In the genomic region with DNA sequence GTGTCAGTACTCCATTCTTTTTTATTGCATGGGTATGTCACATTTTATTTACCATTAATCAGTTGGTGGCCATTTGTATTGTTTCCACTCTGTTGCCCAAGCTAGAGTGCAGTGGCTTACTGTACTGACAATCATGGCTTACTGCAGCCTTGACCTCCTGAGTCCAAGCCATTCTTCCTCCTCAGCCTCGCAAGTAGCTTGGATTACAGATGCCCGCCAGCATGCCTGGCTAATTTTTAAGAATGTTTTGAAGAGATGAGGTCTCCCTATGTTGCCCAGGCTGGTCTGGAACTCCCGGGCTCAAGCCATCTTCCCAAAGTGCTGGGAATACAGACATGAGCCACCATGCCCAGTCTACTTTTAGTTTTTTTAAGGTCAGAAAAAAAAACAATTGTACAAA, we compare ENCODE assay signal across 9 cellular contexts. TPM values are rescaled to one million over a fixed set of nuclear protein-coding genes. Genes with fewer than 3 reads are reported as not detected.
DNase-seq lines count a peak whose midpoint lies in the region; ATAC-seq, FAIRE-seq and TF ChIP-seq lines count a peak whose summit lies in the region.
"Had no signal": no experiment of that assay in that cellular context is flagged by ENCODE, and none has a peak within 500 bp of the region (broad histone marks: within the 10 kb centered on the region; RNA-seq: fewer than 3 reads in every experiment).

No MANE protein-coding gene starts in this region.

- peak overlapping the region; percentile 94 for H3K4me3 Mint-ChIP-seq in CD8-positive, alpha-beta T cell
- peak overlapping the region; percentile 87 for H3K4me3 Mint-ChIP-seq in central memory CD8-positive, alpha-beta T cell

- no peak for TF ChIP-seq RAD21 in neural cell (conservative IDR thresholded peaks at IDR 0.05)

- CTCF ChIA-PET in CD8-positive, alpha-beta T cell (lab: Charles Lee) = no interaction called here

- H3K9ac ChIP-seq in KMS-11 (peak overlapping the region; percentile 95; the same call in 1 of the 2 replicates), neural cell (ENCODE audit: low read length) (peak overlapping the region; percentile 69)

- DNase-seq in CD8-positive, alpha-beta T cell = no peak
- DNase-seq in central memory CD8-positive, alpha-beta T cell (ENCODE audit: low spot score in 2 of 2) = no peak
- no peak for DNase-seq in small intestine
- no peak for DNase-seq in stimulated activated CD8-positive, alpha-beta memory T cell treated with anti-CD3 and anti-CD28 coated beads, Interleukin-4, amount 100 ng/mL, for 48 hours
- no peak for DNase-seq in stimulated activated CD4-positive, alpha-beta T cell treated with anti-CD3 and anti-CD28 coated beads, Interleukin-4, amount 100 ng/mL, for 4 hours

- H3K4me1 Mint-ChIP-seq in CD8-positive, alpha-beta T cell (ENCODE audit: low read depth) = peaks cover 46% of the 10 kb centered on the region
- peaks cover 31% of the 10 kb centered on the region for H3K4me1 Mint-ChIP-seq in central memory CD8-positive, alpha-beta T cell

- H3K27me3 Mint-ChIP-seq in CD8-positive, alpha-beta T cell (ENCODE audit: low read depth) = peaks cover 3% of the 10 kb centered on the region
- peaks cover 1% of the 10 kb centered on the region for H3K27me3 Mint-ChIP-seq in central memory CD8-positive, alpha-beta T cell

- H3K27ac Mint-ChIP-seq in CD8-positive, alpha-beta T cell = peak overlapping the region; percentile 84
- no peak overlapping the region for H3K27ac Mint-ChIP-seq in central memory CD8-positive, alpha-beta T cell (ENCODE audit: low read depth)

- no peak for ATAC-seq in CD8-positive, alpha-beta T cell
- ATAC-seq in central memory CD8-positive, alpha-beta T cell (replicated peaks; ENCODE audit: extremely low read depth, poor library complexity, severe bottlenecking) = no peak
- ATAC-seq in HG03342 (IDR thresholded peaks at IDR 0.05; ENCODE audit: unreplicated experiment) = no peak

- peaks cover 38% of the 10 kb centered on the region for H3K79me2 ChIP-seq in KMS-11 (ENCODE audit: insufficient read depth, low read depth)
- H3K79me2 ChIP-seq in neural cell (replicated peaks; ENCODE audit: insufficient read depth, low read length) = peaks cover 5% of the 10 kb centered on the region

- 85 to 99% (median 86%) methylated on average over 3 of the region's 3 CpGs for WGBS in small intestine, 3 donors

- no peak for TF ChIP-seq EP300 in neural cell (conservative IDR thresholded peaks at IDR 0.05; ENCODE audit: poor library complexity, severe bottlenecking)

- POLR2A ChIA-PET in CD8-positive, alpha-beta T cell (lab: Charles Lee) = interaction anchor here (1.0 to 2.6 kb wide), 2 partner anchors 10 to 30 kb away, joined by 3 to 14 read pairs; no protein-coding TSS in a partner anchor

- H3K4me2 ChIP-seq in KMS-11 (peak overlapping the region; percentile 43), neural cell (ENCODE audit: low read length) (no peak overlapping the region)

- no peaks in the 10 kb centered on the region for H3K27me3 ChIP-seq in CD8-positive, alpha-beta T cell (ENCODE audit: insufficient read depth, low read length)
- H3K27me3 ChIP-seq in KMS-11 (ENCODE audit: insufficient read depth, low read depth) = no peaks in the 10 kb centered on the region
- peaks cover 5% of the 10 kb centered on the region for H3K27me3 ChIP-seq in neural cell (ENCODE audit: insufficient read depth, low read depth, low read length)
- H3K27me3 ChIP-seq in small intestine (ENCODE audit: control insufficient read depth in 2 of 2, insufficient read depth in 2 of 2, low read length in 2 of 2) = no peaks in the 10 kb centered on the region

- no peak for FAIRE-seq in small intestine (lab: Jason Lieb, UNC)
- FAIRE-seq: bronchial epithelial cell had no signal

- H2AFZ ChIP-seq in KMS-11 (ENCODE audit: low read depth) (peak overlapping the region; percentile 89), neural cell (ENCODE audit: low read depth, low read length) (peak overlapping the region; percentile 69)

- H3K9me3 ChIP-seq in CD8-positive, alpha-beta T cell (ENCODE audit: low read length) = no peaks in the 10 kb centered on the region
- no peaks in the 10 kb centered on the region for H3K9me3 ChIP-seq in neural cell (ENCODE audit: low read length)
- H3K9me3 ChIP-seq in small intestine (ENCODE audit: control insufficient read depth, low read depth) = no peaks in the 10 kb centered on the region

- intact Hi-C loops in CD8-positive, alpha-beta T cell (cut with DNase I, micrococcal nuclease) = loop anchor here (1.0 to 10.0 kb wide), 9 partner anchors 46 to 1672 kb away; a partner anchor contains a TSS

- H3K27ac ChIP-seq in CD8-positive, alpha-beta T cell (ENCODE audit: low read depth, low read length) = no peak overlapping the region
- H3K27ac ChIP-seq in KMS-11 (peak overlapping the region; percentile 85), neural cell (ENCODE audit: low read length) (no peak overlapping the region), small intestine (ENCODE audit: low read depth in 1 of 2, low read length in 1 of 2) (no peak overlapping the region)

- H3K36me3 Mint-ChIP-seq in CD8-positive, alpha-beta T cell = peaks cover 14% of the 10 kb centered on the region
- peaks cover 9% of the 10 kb centered on the region for H3K36me3 Mint-ChIP-seq in central memory CD8-positive, alpha-beta T cell (ENCODE audit: insufficient read depth)

- no peaks in the 10 kb centered on the region for H3K36me3 ChIP-seq in CD8-positive, alpha-beta T cell (ENCODE audit: insufficient read depth, low read length)
- H3K36me3 ChIP-seq in KMS-11 (ENCODE audit: insufficient read depth) (no peaks in the 10 kb centered on the region), neural cell (ENCODE audit: insufficient read depth, low read length) (no peaks in the 10 kb centered on the region), small intestine (ENCODE audit: control insufficient read depth in 2 of 2, insufficient read depth in 2 of 2, low read length in 2 of 2) (no peaks in the 10 kb centered on the region)

- no peak overlapping the region for H3K4me3 ChIP-seq in CD8-positive, alpha-beta T cell (ENCODE audit: low read depth, low read length)
- H3K4me3 ChIP-seq in KMS-11 (IDR thresholded peaks at IDR 0.05; ENCODE audit: insufficient read depth, low read depth, low read length) = peak overlapping the region; percentile 68
- H3K4me3 ChIP-seq in neural cell (ENCODE audit: low read length) = peak overlapping the region; percentile 85
- no peak overlapping the region for H3K4me3 ChIP-seq in small intestine (ENCODE audit: low read depth in 1 of 2, low read length in 2 of 2)

- H3K9me2 ChIP-seq in neural cell (ENCODE audit: insufficient read depth, low read length) = no peaks in the 10 kb centered on the region

- H4K20me1 ChIP-seq in KMS-11 (ENCODE audit: insufficient read depth) (peaks cover 8% of the 10 kb centered on the region; the same call in 1 of the 2 replicates), neural cell (ENCODE audit: insufficient read depth) (no peaks in the 10 kb centered on the region)

- TF ChIP-seq CTCF in CD8-positive, alpha-beta T cell (IDR thresholded peaks at IDR 0.05) = no peak
- no peak for TF ChIP-seq CTCF in KMS-11 (conservative IDR thresholded peaks at IDR 0.05; ENCODE audit: low read depth, low read length)
- no peak for TF ChIP-seq CTCF in neural cell (IDR thresholded peaks at IDR 0.05; ENCODE audit: poor library complexity, severe bottlenecking)

- no peaks in the 10 kb centered on the region for H3K9me3 Mint-ChIP-seq in CD8-positive, alpha-beta T cell
- H3K9me3 Mint-ChIP-seq in central memory CD8-positive, alpha-beta T cell = no peaks in the 10 kb centered on the region

- peaks cover 35% of the 10 kb centered on the region for H3K4me1 ChIP-seq in CD8-positive, alpha-beta T cell (ENCODE audit: insufficient read depth, low read length)
- H3K4me1 ChIP-seq in KMS-11 (ENCODE audit: low read depth, poor library complexity, severe bottlenecking) (peaks cover 40% of the 10 kb centered on the region), small intestine (ENCODE audit: control insufficient read depth in 2 of 2, insufficient read depth in 1 of 2, low read depth in 1 of 2, low read length in 1 of 2) (peaks cover 0 to 6% of the 10 kb centered on the region in 2 donors)

- no peaks in the 10 kb centered on the region for H3F3A ChIP-seq in neural cell (ENCODE audit: insufficient read depth, low read length, poor library complexity, severe bottlenecking)

TF ChIP-seq in neural cell, 6 proteins besides CTCF, POLR2A, EP300 and RAD21 (continues in another document):
- TF ChIP-seq, protein P1, sequence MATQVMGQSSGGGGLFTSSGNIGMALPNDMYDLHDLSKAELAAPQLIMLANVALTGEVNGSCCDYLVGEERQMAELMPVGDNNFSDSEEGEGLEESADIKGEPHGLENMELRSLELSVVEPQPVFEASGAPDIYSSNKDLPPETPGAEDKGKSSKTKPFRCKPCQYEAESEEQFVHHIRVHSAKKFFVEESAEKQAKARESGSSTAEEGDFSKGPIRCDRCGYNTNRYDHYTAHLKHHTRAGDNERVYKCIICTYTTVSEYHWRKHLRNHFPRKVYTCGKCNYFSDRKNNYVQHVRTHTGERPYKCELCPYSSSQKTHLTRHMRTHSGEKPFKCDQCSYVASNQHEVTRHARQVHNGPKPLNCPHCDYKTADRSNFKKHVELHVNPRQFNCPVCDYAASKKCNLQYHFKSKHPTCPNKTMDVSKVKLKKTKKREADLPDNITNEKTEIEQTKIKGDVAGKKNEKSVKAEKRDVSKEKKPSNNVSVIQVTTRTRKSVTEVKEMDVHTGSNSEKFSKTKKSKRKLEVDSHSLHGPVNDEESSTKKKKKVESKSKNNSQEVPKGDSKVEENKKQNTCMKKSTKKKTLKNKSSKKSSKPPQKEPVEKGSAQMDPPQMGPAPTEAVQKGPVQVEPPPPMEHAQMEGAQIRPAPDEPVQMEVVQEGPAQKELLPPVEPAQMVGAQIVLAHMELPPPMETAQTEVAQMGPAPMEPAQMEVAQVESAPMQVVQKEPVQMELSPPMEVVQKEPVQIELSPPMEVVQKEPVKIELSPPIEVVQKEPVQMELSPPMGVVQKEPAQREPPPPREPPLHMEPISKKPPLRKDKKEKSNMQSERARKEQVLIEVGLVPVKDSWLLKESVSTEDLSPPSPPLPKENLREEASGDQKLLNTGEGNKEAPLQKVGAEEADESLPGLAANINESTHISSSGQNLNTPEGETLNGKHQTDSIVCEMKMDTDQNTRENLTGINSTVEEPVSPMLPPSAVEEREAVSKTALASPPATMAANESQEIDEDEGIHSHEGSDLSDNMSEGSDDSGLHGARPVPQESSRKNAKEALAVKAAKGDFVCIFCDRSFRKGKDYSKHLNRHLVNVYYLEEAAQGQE (IDR thresholded peaks at IDR 0.05; ENCODE audit: borderline replicate concordance) = no peak
- TF ChIP-seq TAF1 (IDR thresholded peaks at IDR 0.05; ENCODE audit: low read depth) (no peak), POLR2AphosphoS5 (IDR thresholded peaks at IDR 0.05) (no peak)

RNA-seq across cellular contexts. Expression of a gene that starts 0.8 kb away (rescaled TPM):
- total RNA-seq in CD8-positive, alpha-beta T cell = 10 to 100 TPM; 61.2 to 62.3 TPM
- polyA plus RNA-seq in neural cell (4.5 and 8.3 TPM in 2 replicates), small intestine (1 to 10 TPM; 2.4 to 9.5 (median 3.8) TPM)
- 15.5 and 15.8 TPM in 2 replicates for polyA minus RNA-seq in neural cell

RNA-seq across cellular contexts. Expression of a gene that starts 46.2 kb away (rescaled TPM):
- 10 to 100 TPM; 15.0 to 18.3 TPM for total RNA-seq in CD8-positive, alpha-beta T cell
- polyA plus RNA-seq in neural cell (98.1 and 131 TPM in 2 replicates), small intestine (10 to 100 TPM; 21.2 to 24.3 (median 22.6) TPM)
- 92.3 and 106 TPM in 2 replicates for polyA minus RNA-seq in neural cell

RNA-seq across cellular contexts. Expression of a gene that starts 55.7 kb away (rescaled TPM):
- total RNA-seq in CD8-positive, alpha-beta T cell = under 1 TPM; 0.69 to 0.76 TPM
- polyA plus RNA-seq in neural cell = 0.42 TPM in 1 of 2 replicates, not detected in the other
- 0.24 TPM in 1 of 2 replicates, not detected in the other for polyA minus RNA-seq in neural cell
- polyA plus RNA-seq in small intestine = 1 to 10 TPM in 1 of 3 donors, under 1 TPM in 2; 0.67 to 1.4 (median 0.73) TPM

Comparison
In these comparisons a context has a peak if more than half of its experiments do, and no peak if none do; other contexts are left out.
1. H3K4me3 ChIP-seq: peak in KMS-11 (single experiment) and neural cell (single experiment); none in CD8-positive, alpha-beta T cell (single experiment) and small intestine (0 of 2).